ENCODE assay signal across 1 cellular context in the genomic region with DNA sequence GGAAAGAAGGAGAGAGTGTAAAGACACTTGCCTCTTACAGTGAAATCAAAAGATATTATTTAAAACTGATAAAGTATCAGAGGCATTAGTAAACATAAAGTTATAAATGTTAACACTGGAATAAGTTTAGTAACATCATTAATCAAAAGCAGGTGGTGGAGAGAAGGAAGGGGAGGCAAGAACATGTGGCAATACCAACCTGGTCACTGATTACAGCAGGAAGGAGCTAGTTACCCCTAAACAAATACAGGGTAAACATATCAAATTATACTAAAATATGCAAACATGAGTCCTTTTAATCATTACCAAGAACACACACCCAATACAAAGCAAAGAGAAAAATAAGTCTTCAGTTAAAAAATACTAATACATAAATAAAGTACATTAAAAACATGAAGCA. TPM values are rescaled to one million over a fixed set of nuclear protein-coding genes. Genes with fewer than 3 reads are reported as not detected.
"Had no signal": no experiment of that assay in that cellular context is flagged by ENCODE, and none has a peak within 500 bp of the region (broad histone marks: within the 10 kb centered on the region; RNA-seq: fewer than 3 reads in every experiment).

No MANE protein-coding gene starts in this region.

RNA-seq across cellular contexts. Expression of a gene that starts 25.2 kb away (rescaled TPM):
- total RNA-seq: G401 had no signal
